9 cellular contexts compared by ENCODE assay signal in the genomic region with DNA sequence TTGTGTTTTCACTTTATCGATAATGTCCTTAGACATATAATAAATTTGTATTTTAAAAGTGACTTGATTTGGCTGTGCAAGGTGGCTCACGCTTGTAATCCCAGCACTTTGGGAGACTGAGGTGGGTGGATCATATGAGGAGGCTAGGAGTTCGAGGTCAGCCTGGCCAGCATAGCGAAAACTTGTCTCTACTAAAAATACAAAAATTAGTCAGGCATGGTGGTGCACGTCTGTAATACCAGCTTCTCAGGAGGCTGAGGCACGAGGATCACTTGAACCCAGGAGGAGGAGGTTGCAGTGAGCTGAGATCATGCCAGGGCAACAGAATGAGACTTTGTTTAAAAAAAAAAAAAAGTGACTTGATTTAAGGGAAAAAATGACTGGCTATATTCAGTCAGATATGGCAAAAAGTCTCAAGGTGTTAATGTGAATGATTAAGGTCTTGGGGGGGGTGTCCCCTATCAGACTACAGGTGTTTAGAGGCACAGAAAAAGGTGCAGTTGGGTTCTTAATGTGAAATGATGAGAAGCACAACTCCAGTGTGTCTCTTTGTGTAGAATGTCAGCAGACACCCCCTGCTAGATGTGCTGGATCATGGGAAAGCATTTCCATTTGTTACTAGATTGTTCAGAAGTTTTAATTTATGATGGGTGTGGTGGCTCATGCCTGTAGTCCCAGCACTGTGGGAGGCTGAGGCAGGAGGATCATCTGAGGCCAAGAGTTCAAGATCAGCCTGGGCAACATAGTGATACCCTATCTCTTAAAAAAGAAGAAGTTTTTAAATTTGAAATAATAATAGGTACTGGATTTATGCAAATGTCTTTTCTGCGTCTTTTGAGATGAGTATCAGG. TPM values are rescaled to one million over a fixed set of nuclear protein-coding genes. Genes with fewer than 3 reads are reported as not detected.
DNase-seq lines count a peak whose midpoint lies in the region; ATAC-seq, FAIRE-seq and TF ChIP-seq lines count a peak whose summit lies in the region.
"Had no signal": no experiment of that assay in that cellular context is flagged by ENCODE, and none has a peak within 500 bp of the region (broad histone marks: within the 10 kb centered on the region; RNA-seq: fewer than 3 reads in every experiment).

No MANE protein-coding gene starts in this region.

- peaks cover 5% of the 10 kb centered on the region for H3K27me3 Mint-ChIP-seq in brain

- TF ChIP-seq RAD21 in A549 (conservative IDR thresholded peaks at IDR 0.05 in 1 of 2, IDR thresholded peaks at IDR 0.05 in 1 of 2) = no peak

- H3K9me2 ChIP-seq in Karpas-422 (replicated peaks; ENCODE audit: insufficient read depth, low read length) = no peaks in the 10 kb centered on the region

- POLR2A ChIA-PET in A549 (lab: Yijun Ruan, JAX) (interaction anchor here (0.6 to 1.3 kb wide), 4 partner anchors 11 to 21 kb away, joined by 3 to 4 read pairs (median 4); no protein-coding TSS in a partner anchor), HEK293T (lab: Yijun Ruan, JAX) (interaction anchor here (1.6 to 11.2 kb wide), 3 partner anchors 18 to 60 kb away, joined by 4 to 156 read pairs (median 6); a partner anchor contains a TSS)

- no peak overlapping the region for H2AFZ ChIP-seq in Karpas-422 (ENCODE audit: low read length)

- peaks cover 66% of the 10 kb centered on the region for H3K36me3 Mint-ChIP-seq in brain

- H3K4me1 Mint-ChIP-seq in brain = peaks cover 35% of the 10 kb centered on the region

- H3K9ac ChIP-seq in Karpas-422 (ENCODE audit: low read length) = peak overlapping the region; percentile 53; the same call in 1 of the 2 replicates

- no peak overlapping the region for H3K4me3 ChIP-seq in A549
- H3K4me3 ChIP-seq in Karpas-422 (ENCODE audit: low read length) = 0 out of 2 replicates have a peak overlapping the region, but pooled peaks have one; percentile 36

- H3K27ac Mint-ChIP-seq in brain = peak overlapping the region in 3 of 5 experiments; percentile 36 to 66 (median 39)

- no peaks in the 10 kb centered on the region for H3K27me3 ChIP-seq in Karpas-422 (ENCODE audit: low read length)

- H4K20me1 ChIP-seq in Karpas-422 (ENCODE audit: insufficient read depth, low read depth, low read length) = no peaks in the 10 kb centered on the region

- TF ChIP-seq POLR2A in A549 (IDR thresholded peaks at IDR 0.05; ENCODE audit: low read length) = no peak

- no peak for FAIRE-seq in A549 (lab: Jason Lieb, UNC)

- 80% methylated on average over 7 of the region's 7 CpGs for WGBS in A549 (ENCODE audit: missing lambda C conversion rate)

- H3K4me1 ChIP-seq in A549 (peaks cover 94% of the 10 kb centered on the region), Karpas-422 (ENCODE audit: low read length) (peaks cover 65% of the 10 kb centered on the region)

- H3K9me3 Mint-ChIP-seq in brain = peaks cover 0 to 4% (median 2%) of the 10 kb centered on the region in 5 experiments

- DNase-seq in A549 (ENCODE audit: low read depth in 1 of 2, low spot score in 1 of 2) (peak in 1 of 2 experiments; percentile 33), Karpas-422 (peak; percentile 64), mesenteric fat pad (ENCODE audit: low spot score) (peak; percentile 59), RKO (ENCODE audit: low spot score) (no peak), HEK293T (ENCODE audit: extremely low spot score) (no peak), NCI-H146 (lab: John Stamatoyannopoulos, UW) (no peak)
- DNase-seq: DMS153 had no signal

- H3K79me2 ChIP-seq in Karpas-422 (ENCODE audit: low read length) = peaks cover 6% of the 10 kb centered on the region

- TF ChIP-seq EP300 in A549 (IDR thresholded peaks at IDR 0.05) = no peak

- peak overlapping the region in 2 of 5 experiments; percentile 19 to 47 for H3K4me3 Mint-ChIP-seq in brain

- CTCF ChIA-PET in A549 (lab: Yijun Ruan, JAX) = interaction anchor here (0.6 to 5.1 kb wide), 3 partner anchors 20 to 75 kb away, joined by 3 to 18 read pairs (median 3); no protein-coding TSS in a partner anchor
- CTCF ChIA-PET in HEK293T (lab: Yijun Ruan, JAX) = interaction anchor here (0.9 kb wide), 1 partner anchor 110 kb away, joined by 3 read pairs; no protein-coding TSS in a partner anchor

- TF ChIP-seq CTCF in A549 (IDR thresholded peaks at IDR 0.05) (no peak), brain (conservative IDR thresholded peaks at IDR 0.05) (no peak)

- ATAC-seq in A549 (no peak), HG03442 (IDR thresholded peaks at IDR 0.05; ENCODE audit: unreplicated experiment) (no peak)

- peaks cover 21% of the 10 kb centered on the region for H3K36me3 ChIP-seq in Karpas-422 (ENCODE audit: insufficient read depth, low read length)

- H3K4me2 ChIP-seq in A549 (peak overlapping the region; percentile 6; the same call in 1 of the 3 replicates), Karpas-422 (ENCODE audit: low read depth, low read length, poor library complexity, severe bottlenecking) (peak overlapping the region; percentile 55)

- H3K27ac ChIP-seq in A549 (peak overlapping the region in 1 of 2 experiments; percentile 65; a peak in 3 of 6 replicates), Karpas-422 (ENCODE audit: low read length) (peak overlapping the region; percentile 90)

- H3K9me3 ChIP-seq in A549 (no peaks in the 10 kb centered on the region), Karpas-422 (ENCODE audit: low read length) (no peaks in the 10 kb centered on the region)

TF ChIP-seq in A549, 52 proteins besides CTCF, POLR2A, EP300 and RAD21:
- TF ChIP-seq HOXA7 (CRISPR knock-in tag; IDR thresholded peaks at IDR 0.05) (0 out of 2 replicates have a peak, but pooled peaks have one; percentile 2), EHF (CRISPR knock-in tag; IDR thresholded peaks at IDR 0.05) (no peak), KDM5A (IDR thresholded peaks at IDR 0.05) (no peak), JUN (IDR thresholded peaks at IDR 0.05) (no peak)
- TF ChIP-seq, protein P1, sequence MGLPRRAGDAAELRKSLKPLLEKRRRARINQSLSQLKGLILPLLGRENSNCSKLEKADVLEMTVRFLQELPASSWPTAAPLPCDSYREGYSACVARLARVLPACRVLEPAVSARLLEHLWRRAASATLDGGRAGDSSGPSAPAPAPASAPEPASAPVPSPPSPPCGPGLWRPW (IDR thresholded peaks at IDR 0.05) = no peak

TF ChIP-seq in HEK293T, 16 proteins besides CTCF, POLR2A, EP300 and RAD21:
- TF ChIP-seq TARDBP (IDR thresholded peaks at IDR 0.05) = no peak
- TF ChIP-seq ARNT (IDR thresholded peaks at IDR 0.05) = no peak
- TF ChIP-seq HDGF (IDR thresholded peaks at IDR 0.05; ENCODE audit: borderline replicate concordance) = no peak
- no peak for TF ChIP-seq ELF4 (IDR thresholded peaks at IDR 0.05)

RNA-seq across cellular contexts. Expression of a gene that starts 17.0 kb away (rescaled TPM):
- polyA plus RNA-seq in A549 (2011; rRNA removed) = 181 and 314 TPM in 2 replicates
- 137 and 155 TPM in 2 replicates for polyA plus RNA-seq in A549 (2012; cell fraction: cytosol; rRNA removed)
- 406 and 691 TPM in 2 replicates for polyA plus RNA-seq in A549 (2012; cell fraction: nucleus; rRNA removed)
- 1,009 to 1,407 TPM (median 1,223 TPM) in 3 replicates for polyA plus RNA-seq in A549 (2017; fragmentation: RNase III; extraction: RNeasy Plus Mini Kit Qiagen cat#74134 plus additional on column Dnase treatment)
- 160 and 161 TPM in 2 replicates for polyA minus RNA-seq in A549 (2011; rRNA and poly(A)+ RNA removed)
- total RNA-seq in Karpas-422 (2014; rRNA removed; shearing (Covaris generic); ENCODE audit: low replicate concordance) = 36.5 and 74.7 TPM in 2 replicates
- 3.8 TPM for polyA plus RNA-seq in brain (ENCODE audit: insufficient read depth, low read depth, low replicate concordance)
- 1,527 TPM for total RNA-seq in mesenteric fat pad

RNA-seq across cellular contexts. Expression of a gene that starts 53.1 kb away (rescaled TPM):
- polyA plus RNA-seq in A549 (2011; rRNA removed) (12.2 and 12.9 TPM in 2 replicates), A549 (2017; fragmentation: RNase III; extraction: RNeasy Plus Mini Kit Qiagen cat#74134 plus additional on column Dnase treatment) (16.5 to 20.0 TPM (median 17.4 TPM) in 3 replicates), brain (ENCODE audit: insufficient read depth, low read depth, low replicate concordance) (20.3 TPM)
- 30.5 and 36.6 TPM in 2 replicates for polyA plus RNA-seq in A549 (2012; cell fraction: cytosol; rRNA removed)
- 46.7 and 62.2 TPM in 2 replicates for polyA plus RNA-seq in A549 (2012; cell fraction: nucleus; rRNA removed)
- polyA minus RNA-seq in A549 (2011; rRNA and poly(A)+ RNA removed) = 12.1 and 14.5 TPM in 2 replicates
- total RNA-seq in Karpas-422 (2014; rRNA removed; shearing (Covaris generic); ENCODE audit: low replicate concordance) = 48.5 and 102 TPM in 2 replicates
- 44.0 TPM for total RNA-seq in mesenteric fat pad

RNA-seq across cellular contexts. Expression of a gene that starts 57.1 kb away (rescaled TPM):
- polyA plus RNA-seq in A549 (2011; rRNA removed) (3.1 and 4.9 TPM in 2 replicates), A549 (2017; fragmentation: RNase III; extraction: RNeasy Plus Mini Kit Qiagen cat#74134 plus additional on column Dnase treatment) (7.9 to 8.6 TPM (median 8.1 TPM) in 3 replicates), brain (ENCODE audit: insufficient read depth, low read depth, low replicate concordance) (4.0 TPM)
- polyA plus RNA-seq in A549 (2012; cell fraction: cytosol; rRNA removed) = 3.1 and 4.9 TPM in 2 replicates
- polyA plus RNA-seq in A549 (2012; cell fraction: nucleus; rRNA removed) = 12.5 and 14.9 TPM in 2 replicates
- polyA minus RNA-seq in A549 (2011; rRNA and poly(A)+ RNA removed) = 7.0 and 9.0 TPM in 2 replicates
- 6.7 and 9.7 TPM in 2 replicates for total RNA-seq in Karpas-422 (2014; rRNA removed; shearing (Covaris generic); ENCODE audit: low replicate concordance)
- 8.7 TPM for total RNA-seq in mesenteric fat pad

RNA-seq across cellular contexts. Expression of a gene that starts 59.3 kb away (rescaled TPM):
- 1,041 and 1,340 TPM in 2 replicates for polyA plus RNA-seq in A549 (2011; rRNA removed)
- 24.8 and 29.0 TPM in 2 replicates for polyA plus RNA-seq in A549 (2012; cell fraction: cytosol; rRNA removed)
- 215 and 608 TPM in 2 replicates for polyA plus RNA-seq in A549 (2012; cell fraction: nucleus; rRNA removed)
- polyA plus RNA-seq in A549 (2017; fragmentation: RNase III; extraction: RNeasy Plus Mini Kit Qiagen cat#74134 plus additional on column Dnase treatment) = 167 to 203 TPM (median 188 TPM) in 3 replicates
- 10,326 and 11,734 TPM in 2 replicates for polyA minus RNA-seq in A549 (2011; rRNA and poly(A)+ RNA removed)
- 3,783 and 4,167 TPM in 2 replicates for total RNA-seq in Karpas-422 (2014; rRNA removed; shearing (Covaris generic); ENCODE audit: low replicate concordance)
- 7.1 TPM for polyA plus RNA-seq in brain (ENCODE audit: insufficient read depth, low read depth, low replicate concordance)
- total RNA-seq in mesenteric fat pad = 11,495 TPM

Comparison
In these comparisons a context has a peak if more than half of its experiments do, and no peak if none do; other contexts are left out.
1. DNase-seq: peak in Karpas-422 (single experiment) and mesenteric fat pad (single experiment); none in RKO (single experiment), HEK293T (single experiment) and NCI-H146 (single experiment).
2. RNA of a gene that starts 17.0 kb away (total RNA-seq): 1,527 TPM in mesenteric fat pad (single experiment); 36.5 to 74.7 TPM in Karpas-422; every median in the first group is over 10 times any median in the second.